Comparison of ENCODE assay signal across 28 cellular contexts in the genomic region with DNA sequence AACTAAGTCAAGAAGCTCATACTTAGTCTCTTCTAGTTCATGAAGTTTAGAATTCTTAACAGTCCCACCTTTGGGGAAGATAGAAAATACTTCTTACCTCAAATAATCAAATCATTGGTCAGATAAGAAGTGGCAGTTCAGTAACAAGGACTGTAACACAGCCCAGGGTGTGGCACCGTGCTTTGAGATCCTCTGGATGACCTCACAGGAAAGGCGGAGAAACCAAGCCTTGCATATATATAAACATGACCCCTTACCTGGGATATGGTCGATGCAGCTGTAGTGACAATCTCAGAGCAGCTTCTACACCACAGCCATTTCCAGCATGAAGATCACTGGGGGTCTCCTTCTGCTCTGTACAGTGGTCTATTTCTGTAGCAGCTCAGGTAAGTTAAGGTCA. TPM values are rescaled to one million over a fixed set of nuclear protein-coding genes. Genes with fewer than 3 reads are reported as not detected.
"Had no signal": no experiment of that assay in that cellular context is flagged by ENCODE, and none has a peak within 500 bp of the region (broad histone marks: within the 10 kb centered on the region; RNA-seq: fewer than 3 reads in every experiment).

Gene SPINK7 (plus strand): TSS at position 265 of the 400 bp plus-strand sequence. CDS start 61 bp downstream, at position 326.

- H3K4me1 ChIP-seq: breast epithelium had no signal

- H3K36me3 Mint-ChIP-seq: activated CD8-positive, alpha-beta memory T cell treated with anti-CD3 and anti-CD28 coated beads, Interleukin-2, amount 10 ng/mL, durations not matched to agents 7 days and 5 days; activated naive CD4-positive, alpha-beta T cell treated with anti-CD3 and anti-CD28 coated beads, Interleukin-2, amount 50 U/mL, for 24 hours; IgD-negative memory B cell; WTC11 had no signal

- H3K27ac Mint-ChIP-seq: activated CD8-positive, alpha-beta memory T cell treated with anti-CD3 and anti-CD28 coated beads, Interleukin-2, amount 10 ng/mL, durations not matched to agents 7 days and 5 days; activated CD8-positive, alpha-beta T cell treated with anti-CD3 and anti-CD28 coated beads, Interleukin-2, amount 10 ng/mL, durations not matched to agents 7 days and 5 days; activated naive CD4-positive, alpha-beta T cell treated with anti-CD3 and anti-CD28 coated beads, Interleukin-2, amount 50 U/mL, for 24 hours; activated T-cell treated with anti-CD3 and anti-CD28 coated beads, Interleukin-2, amount 50 U/mL, for 24 hours; activated T-helper 1 cell treated with anti-CD3 and anti-CD28 coated beads, Interleukin-12 subunit alpha, Interleukin-12 subunit beta, Interleukin-2, Interleukin-4 antibody, amounts not matched to agents 30 ng/mL and 10 ng/mL and 1 ng/mL, durations not matched to agents 14 hours and 24 hours and 36 hours; IgD-negative memory B cell; T-helper 1 cell treated with Interleukin-12 subunit alpha and Interleukin-12 subunit beta and Interleukin-4 antibody, amounts not matched to agents 30 μg/mL and 1 μg/mL, for 36 hours; WTC11 had no signal

- H3K9me3 Mint-ChIP-seq: activated T-helper 1 cell treated with anti-CD3 and anti-CD28 coated beads, Interleukin-12 subunit alpha, Interleukin-12 subunit beta, Interleukin-2, Interleukin-4 antibody, amounts not matched to agents 30 ng/mL and 10 ng/mL and 1 ng/mL, durations not matched to agents 14 hours and 24 hours and 36 hours had no signal

- H3K4me3 ChIP-seq: breast epithelium, PC-9 had no signal

- H3K36me3 ChIP-seq: breast epithelium had no signal

- H2AFZ ChIP-seq: PC-9 had no signal

- H3K4me1 Mint-ChIP-seq: activated CD8-positive, alpha-beta memory T cell treated with anti-CD3 and anti-CD28 coated beads, Interleukin-2, amount 10 ng/mL, durations not matched to agents 7 days and 5 days; activated naive CD4-positive, alpha-beta T cell treated with anti-CD3 and anti-CD28 coated beads, Interleukin-2, amount 50 U/mL, for 24 hours had no signal

- H3K4me2 ChIP-seq: PC-9 had no signal

- ATAC-seq: activated CD8-positive, alpha-beta memory T cell treated with anti-CD3 and anti-CD28 coated beads, Interleukin-2, amount 10 ng/mL, durations not matched to agents 7 days and 5 days; activated CD8-positive, alpha-beta T cell treated with anti-CD3 and anti-CD28 coated beads, Interleukin-2, amount 10 ng/mL, durations not matched to agents 7 days and 5 days; WTC11 had no signal

- H3K27me3 Mint-ChIP-seq: activated CD8-positive, alpha-beta memory T cell treated with anti-CD3 and anti-CD28 coated beads, Interleukin-2, amount 10 ng/mL, durations not matched to agents 7 days and 5 days; IgD-negative memory B cell had no signal

- H3K4me3 Mint-ChIP-seq: activated CD8-positive, alpha-beta memory T cell treated with anti-CD3 and anti-CD28 coated beads, Interleukin-2, amount 10 ng/mL, durations not matched to agents 7 days and 5 days; activated CD8-positive, alpha-beta T cell treated with anti-CD3 and anti-CD28 coated beads, Interleukin-2, amount 10 ng/mL, durations not matched to agents 7 days and 5 days; activated naive CD4-positive, alpha-beta T cell treated with anti-CD3 and anti-CD28 coated beads, Interleukin-2, amount 50 U/mL, for 24 hours; activated T-cell treated with anti-CD3 and anti-CD28 coated beads, Interleukin-2, amount 50 U/mL, for 24 hours; activated T-helper 1 cell treated with anti-CD3 and anti-CD28 coated beads, Interleukin-12 subunit alpha, Interleukin-12 subunit beta, Interleukin-2, Interleukin-4 antibody, amounts not matched to agents 30 ng/mL and 10 ng/mL and 1 ng/mL, durations not matched to agents 14 hours and 24 hours and 36 hours; IgD-negative memory B cell; T-helper 1 cell treated with Interleukin-12 subunit alpha and Interleukin-12 subunit beta and Interleukin-4 antibody, amounts not matched to agents 30 μg/mL and 1 μg/mL, for 36 hours; WTC11 had no signal

- H3K27me3 ChIP-seq: breast epithelium had no signal

- H3K27ac ChIP-seq: breast epithelium, PC-9 had no signal

- H3K9me3 ChIP-seq: breast epithelium had no signal

- DNase-seq: activated CD4-positive, alpha-beta T cell treated with anti-CD3 and anti-CD28 coated beads for 48 hours; activated CD4-positive, alpha-beta T cell treated with anti-CD3 and anti-CD28 coated beads, Interleukin-2, amount 50 U/mL, for 4 hours; activated CD4-positive, CD25-positive, alpha-beta regulatory T cell treated with anti-CD3 and anti-CD28 coated beads, Interleukin-2, amount 50 U/mL, for 72 hours; activated CD8-positive, alpha-beta memory T cell treated with anti-CD3 and anti-CD28 coated beads, Interleukin-2, amount 10 ng/mL, durations not matched to agents 7 days and 5 days; activated CD8-positive, alpha-beta T cell treated with anti-CD3 and anti-CD28 coated beads, Interleukin-2, amount 10 ng/mL, durations not matched to agents 7 days and 5 days; activated effector memory CD4-positive, alpha-beta T cell treated with Interleukin-2 at 50 U/mL for 16 hours; activated naive CD4-positive, alpha-beta T cell; activated T-cell treated with anti-CD3 and anti-CD28 coated beads, Interleukin-2, amount 50 U/mL, for 24 hours; aorta; KG1; NCI-H1092; NCI-H1417; NCI-H1930; NCI-H2107; NCI-H226; NCI-H510A; NCI-H526 treated with DMSO at 0.1 percent for 48 hours; PC-9; SHP77 treated with DMSO at 0.1 percent for 48 hours had no signal

RNA-seq across cellular contexts. Expression of gene SPINK7, which starts in this region (rescaled TPM):
- total RNA-seq: activated CD8-positive, alpha-beta memory T cell treated with anti-CD3 and anti-CD28 coated beads, Interleukin-2, amount 10 ng/mL, durations not matched to agents 7 days and 5 days; activated CD8-positive, alpha-beta T cell treated with anti-CD3 and anti-CD28 coated beads, Interleukin-2, amount 10 ng/mL, durations not matched to agents 7 days and 5 days; activated T-helper 1 cell treated with anti-CD3 and anti-CD28 coated beads, Interleukin-12 subunit alpha, Interleukin-12 subunit beta, Interleukin-2, Interleukin-4 antibody, amounts not matched to agents 30 ng/mL and 10 ng/mL and 1 ng/mL, durations not matched to agents 14 hours and 24 hours and 36 hours; aorta; breast epithelium; LHCN-M2; MCF 10A; PC-9; SK-MEL-5; WTC11 had no signal
- polyA plus RNA-seq: IgD-negative memory B cell had no signal
